Comparison of ENCODE assay signal across 11 cellular contexts in the genomic region with DNA sequence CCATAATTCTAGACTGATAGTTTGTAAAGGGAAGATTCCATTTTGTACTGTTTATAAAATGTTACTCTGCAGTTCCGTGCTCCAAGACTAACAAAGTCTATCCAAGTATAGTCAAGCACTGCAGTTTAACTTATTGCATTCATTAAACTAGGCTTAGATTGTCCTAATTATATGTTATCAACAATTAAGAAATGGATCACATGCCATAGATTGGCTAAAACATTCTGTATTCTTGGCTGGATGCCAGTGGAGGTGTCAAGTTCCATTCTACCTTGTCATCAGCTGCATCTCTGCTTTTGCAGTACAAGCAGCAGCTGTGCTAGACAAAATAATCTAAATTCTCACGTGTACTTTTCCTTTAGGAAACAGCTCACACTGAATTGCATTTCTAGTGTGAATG.
DNase-seq lines count a peak whose midpoint lies in the region; ATAC-seq and TF ChIP-seq lines count a peak whose summit lies in the region.
"Had no signal": no experiment of that assay in that cellular context is flagged by ENCODE, and none has a peak within 500 bp of the region (broad histone marks: within the 10 kb centered on the region; RNA-seq: fewer than 3 reads in every experiment).

No MANE protein-coding gene starts in this region.

- no peaks in the 10 kb centered on the region for H3K27me3 Mint-ChIP-seq in stimulated activated naive B cell treated with anti-CD40 and anti-IgM and Interleukin-4, amounts not matched to agents 10 μg/mL and 1 μg/mL and 100 μg/mL, for 72 hours

- DNase-seq in right cardiac atrium (no peak), Right ventricle myocardium inferior (ENCODE audit: missing footprints) (no peak), NCI-H510A treated with DMSO at 0.1 percent for 48 hours (lab: John Stamatoyannopoulos, UW) (peak; percentile 67), epithelial cell of esophagus (ENCODE audit: low read depth) (peak; percentile 59), superior temporal gyrus (ENCODE audit: extremely low spot score) (no peak)
- DNase-seq in activated CD4-positive, CD25-positive, alpha-beta regulatory T cell (lab: John Stamatoyannopoulos, UW): no peak
- no peak for DNase-seq in stimulated activated naive B cell treated with anti-CD40 and anti-IgM and Interleukin-4, amounts not matched to agents 10 μg/mL and 1 μg/mL and 100 μg/mL, for 72 hours
- DNase-seq: activated naive CD4-positive, alpha-beta T cell treated with anti-CD3 and anti-CD28 coated beads for 36 hours; lower lobe of right lung had no signal

- H3K4me3 ChIP-seq in right cardiac atrium (ENCODE audit: low read length): no peak overlapping the region
- no peak overlapping the region for H3K4me3 ChIP-seq in epithelial cell of esophagus (ENCODE audit: low read length)
- H3K4me3 ChIP-seq: lower lobe of right lung had no signal

- H3K27ac Mint-ChIP-seq in stimulated activated naive B cell treated with anti-CD40 and anti-IgM and Interleukin-4, amounts not matched to agents 10 μg/mL and 1 μg/mL and 100 μg/mL, for 72 hours: no peak overlapping the region
- H3K27ac Mint-ChIP-seq: activated naive CD4-positive, alpha-beta T cell treated with anti-CD3 and anti-CD28 coated beads for 36 hours; WTC11 had no signal

- H3K9me3 ChIP-seq in right cardiac atrium (ENCODE audit: control insufficient read depth, low read length): no peaks in the 10 kb centered on the region
- H3K9me3 ChIP-seq: lower lobe of right lung had no signal

- no peaks in the 10 kb centered on the region for H3K27me3 ChIP-seq in right cardiac atrium (ENCODE audit: control insufficient read depth, insufficient read depth)

- H3K4me1 Mint-ChIP-seq in stimulated activated naive B cell treated with anti-CD40 and anti-IgM and Interleukin-4, amounts not matched to agents 10 μg/mL and 1 μg/mL and 100 μg/mL, for 72 hours: peaks cover 14 to 21% of the 10 kb centered on the region in 2 donors

- peaks cover 0 to 2% of the 10 kb centered on the region in 2 donors for H3K9me3 Mint-ChIP-seq in stimulated activated naive B cell treated with anti-CD40 and anti-IgM and Interleukin-4, amounts not matched to agents 10 μg/mL and 1 μg/mL and 100 μg/mL, for 72 hours
- H3K9me3 Mint-ChIP-seq: activated naive CD4-positive, alpha-beta T cell treated with anti-CD3 and anti-CD28 coated beads for 36 hours; WTC11 had no signal

- WGBS in right cardiac atrium: 37% methylated on average over 2 of the region's 2 CpGs

- no peak overlapping the region for H3K4me3 Mint-ChIP-seq in stimulated activated naive B cell treated with anti-CD40 and anti-IgM and Interleukin-4, amounts not matched to agents 10 μg/mL and 1 μg/mL and 100 μg/mL, for 72 hours
- H3K4me3 Mint-ChIP-seq: activated naive CD4-positive, alpha-beta T cell treated with anti-CD3 and anti-CD28 coated beads for 36 hours; WTC11 had no signal

- TF ChIP-seq CTCF in epithelial cell of esophagus (IDR thresholded peaks at IDR 0.05; ENCODE audit: insufficient read depth, low read depth, low read length, missing control alignments): no peak

- no peaks in the 10 kb centered on the region for H3K4me1 ChIP-seq in right cardiac atrium (ENCODE audit: control insufficient read depth, insufficient read depth, low read length)
- H3K4me1 ChIP-seq: lower lobe of right lung had no signal

- intact Hi-C loops in right cardiac atrium (cut with DNase I): no loop called here
- intact Hi-C loops in Right ventricle myocardium inferior (cut with DNase I): no loop called here

- H3K27ac ChIP-seq in right cardiac atrium (ENCODE audit: low read length): no peak overlapping the region
- H3K27ac ChIP-seq: lower lobe of right lung had no signal

- ATAC-seq in right cardiac atrium: peak; percentile 38 to 51
- no peak for ATAC-seq in Right ventricle myocardium inferior
- no peak for ATAC-seq in stimulated activated naive B cell treated with anti-CD40 and anti-IgM and Interleukin-4, amounts not matched to agents 10 μg/mL and 1 μg/mL and 100 μg/mL, for 72 hours (replicated peaks)
- no peak for ATAC-seq in activated CD4-positive, CD25-positive, alpha-beta regulatory T cell treated with anti-CD3 and anti-CD28 coated beads, Interleukin-2, amount 50 U/mL, for 24 hours
- ATAC-seq: lower lobe of right lung, WTC11 had no signal

- peaks cover 20 to 24% of the 10 kb centered on the region in 2 donors for H3K36me3 Mint-ChIP-seq in stimulated activated naive B cell treated with anti-CD40 and anti-IgM and Interleukin-4, amounts not matched to agents 10 μg/mL and 1 μg/mL and 100 μg/mL, for 72 hours
- H3K36me3 Mint-ChIP-seq: WTC11 had no signal

Comparison
In these comparisons a context has a peak if more than half of its experiments do, and no peak if none do; other contexts are left out.
1. ATAC-seq: peak in right cardiac atrium (2 of 2); none in Right ventricle myocardium inferior (single experiment), stimulated activated naive B cell treated with anti-CD40 and anti-IgM and Interleukin-4, amounts not matched to agents 10 μg/mL and 1 μg/mL and 100 μg/mL, for 72 hours (0 of 2) and activated CD4-positive, CD25-positive, alpha-beta regulatory T cell treated with anti-CD3 and anti-CD28 coated beads, Interleukin-2, amount 50 U/mL, for 24 hours (0 of 2).
2. DNase-seq: peak in NCI-H510A treated with DMSO at 0.1 percent for 48 hours (single experiment) and epithelial cell of esophagus (single experiment); none in right cardiac atrium (0 of 3), Right ventricle myocardium inferior (single experiment), superior temporal gyrus (single experiment), activated CD4-positive, CD25-positive, alpha-beta regulatory T cell (0 of 4) and stimulated activated naive B cell treated with anti-CD40 and anti-IgM and Interleukin-4, amounts not matched to agents 10 μg/mL and 1 μg/mL and 100 μg/mL, for 72 hours (single experiment).